Comparison of ENCODE assay signal across 8 cellular contexts in the genomic region with DNA sequence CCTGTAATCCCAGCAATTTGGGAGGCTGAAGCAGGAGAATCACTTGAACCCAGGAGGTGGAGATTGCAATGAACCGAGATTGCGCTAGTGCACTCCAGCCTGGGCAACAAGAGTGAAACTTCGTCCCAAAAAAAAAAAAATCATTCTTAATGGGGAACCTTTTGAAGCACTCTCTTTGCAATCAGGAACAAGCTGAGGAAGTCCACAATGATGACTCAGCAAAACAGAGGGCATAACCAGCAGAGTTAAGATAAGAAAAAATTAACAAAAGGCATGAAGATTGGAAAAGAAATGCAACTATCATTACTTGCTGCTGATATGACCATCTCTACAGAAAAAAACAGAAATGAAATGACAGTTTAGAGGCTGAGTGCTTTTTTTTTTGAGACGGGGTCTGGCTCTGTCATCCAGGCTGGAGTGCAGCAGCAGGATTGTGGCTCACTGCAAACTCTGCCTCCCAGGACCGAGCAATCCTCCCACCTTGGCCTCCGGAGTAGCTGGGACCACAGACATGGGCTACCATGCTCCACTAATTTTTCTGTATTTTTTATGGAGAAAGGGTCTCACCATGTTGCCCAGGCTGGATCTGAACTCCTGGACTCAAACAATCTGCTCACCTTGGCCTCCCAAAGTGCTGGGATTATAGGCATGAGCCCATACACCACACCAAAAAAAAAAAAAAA.
A peak's percentile ranks its signal among the peaks of the same experiment; 100 is the strongest.
DNase-seq lines count a peak whose midpoint lies in the region; ATAC-seq and TF ChIP-seq lines count a peak whose summit lies in the region.

No MANE protein-coding gene starts in this region.

- H3K9me3 ChIP-seq in OCI-LY7 (ENCODE audit: low read length), result no peaks in the 10 kb centered on the region

- peaks cover 33% of the 10 kb centered on the region for H3K4me1 Mint-ChIP-seq in central memory CD8-positive, alpha-beta T cell
- peaks cover 6 to 46% (median 26%) of the 10 kb centered on the region in 4 donors for H3K4me1 Mint-ChIP-seq in naive thymus-derived CD8-positive, alpha-beta T cell

- CTCF ChIA-PET in OCI-LY7 (lab: Charles Lee; ENCODE audit: unreplicated experiment), result no interaction called here

- no peak overlapping the region for H3K4me2 ChIP-seq in OCI-LY7 (ENCODE audit: low read length)

- H3K4me1 ChIP-seq in OCI-LY7 (ENCODE audit: insufficient read depth, low read length, poor library complexity, severe bottlenecking), result peaks cover 5% of the 10 kb centered on the region

- BruUV-seq in OCI-LY7 (replicated peaks; lab: Mats Ljungman, UMichigan), result no TSS peak

- H3K4me3 ChIP-seq in OCI-LY7 (ENCODE audit: low read depth, low read length, poor library complexity, severe bottlenecking), result no peak overlapping the region

- peaks cover 86% of the 10 kb centered on the region for H3K36me3 ChIP-seq in OCI-LY7 (ENCODE audit: insufficient read depth, low read length)

- no peak overlapping the region for H2AFZ ChIP-seq in OCI-LY7 (ENCODE audit: low read length)

- DNase-seq in EH (ENCODE audit: low read depth) (peak; percentile 30), OCI-LY7 (ENCODE audit: low spot score) (peak; percentile 11), NCI-H2171 (lab: John Stamatoyannopoulos, UW) (no peak), NCI-H510A treated with DMSO at 0.1 percent for 48 hours (lab: John Stamatoyannopoulos, UW) (no peak)
- no peak for DNase-seq in central memory CD8-positive, alpha-beta T cell (ENCODE audit: low spot score in 2 of 2)
- DNase-seq in naive thymus-derived CD8-positive, alpha-beta T cell, result no peak

- ATAC-seq in central memory CD8-positive, alpha-beta T cell (replicated peaks; ENCODE audit: extremely low read depth, poor library complexity, severe bottlenecking), result no peak
- peak in 1 of 2 donors; percentile 33 for ATAC-seq in naive thymus-derived CD8-positive, alpha-beta T cell
- no peak for ATAC-seq in HG03439 (IDR thresholded peaks at IDR 0.05; ENCODE audit: unreplicated experiment)
- no peak for ATAC-seq in GM18498 (IDR thresholded peaks at IDR 0.05; ENCODE audit: unreplicated experiment)

- no peaks in the 10 kb centered on the region for H3K9me2 ChIP-seq in OCI-LY7 (ENCODE audit: insufficient read depth, low read length)

- H3K27ac Mint-ChIP-seq in central memory CD8-positive, alpha-beta T cell (ENCODE audit: low read depth), result peak overlapping the region; percentile 65
- peak overlapping the region in 8 of 10 donors; percentile 10 to 87 (median 78) for H3K27ac Mint-ChIP-seq in naive thymus-derived CD8-positive, alpha-beta T cell

- no peaks in the 10 kb centered on the region for H3K27me3 Mint-ChIP-seq in central memory CD8-positive, alpha-beta T cell
- H3K27me3 Mint-ChIP-seq in naive thymus-derived CD8-positive, alpha-beta T cell, result no peaks in the 10 kb centered on the region

- TF ChIP-seq CTCF in OCI-LY7 (conservative IDR thresholded peaks at IDR 0.05; ENCODE audit: low read length), result no peak

- H3K4me3 Mint-ChIP-seq in central memory CD8-positive, alpha-beta T cell, result no peak overlapping the region
- H3K4me3 Mint-ChIP-seq in naive thymus-derived CD8-positive, alpha-beta T cell, result peak overlapping the region in 2 of 10 donors; percentile 1 to 24

- intact Hi-C loops in OCI-LY7 (cut with micrococcal nuclease; ENCODE audit: unreplicated experiment), result no loop called here

- H3K36me3 Mint-ChIP-seq in central memory CD8-positive, alpha-beta T cell (ENCODE audit: insufficient read depth), result peaks cover 65% of the 10 kb centered on the region
- peaks cover 0 to 89% (median 26%) of the 10 kb centered on the region in 3 donors for H3K36me3 Mint-ChIP-seq in naive thymus-derived CD8-positive, alpha-beta T cell

- H3K27ac ChIP-seq in OCI-LY7 (ENCODE audit: low read depth, low read length, poor library complexity, severe bottlenecking), result peak overlapping the region; percentile 22

- no peaks in the 10 kb centered on the region for H4K20me1 ChIP-seq in OCI-LY7 (ENCODE audit: insufficient read depth, low read length)

- no peaks in the 10 kb centered on the region for H3K9me3 Mint-ChIP-seq in central memory CD8-positive, alpha-beta T cell
- no peaks in the 10 kb centered on the region for H3K9me3 Mint-ChIP-seq in naive thymus-derived CD8-positive, alpha-beta T cell

- peaks cover 9% of the 10 kb centered on the region; the same call in 1 of the 2 replicates for H3K79me2 ChIP-seq in OCI-LY7 (ENCODE audit: insufficient read depth, low read depth, low read length)

- POLR2A ChIA-PET in OCI-LY7 (lab: Charles Lee), result no interaction called here
- POLR2A ChIA-PET in naive thymus-derived CD8-positive, alpha-beta T cell (lab: Charles Lee), result interaction anchor here (0.7 to 1.1 kb wide), 3 partner anchors 36 to 85 kb away, joined by 3 to 5 read pairs (median 4); no protein-coding TSS in a partner anchor

Comparison
In these comparisons a context has a peak if more than half of its experiments do, and no peak if none do; other contexts are left out.
1. DNase-seq: peak in EH (single experiment) and OCI-LY7 (single experiment); none in central memory CD8-positive, alpha-beta T cell (0 of 2), naive thymus-derived CD8-positive, alpha-beta T cell (0 of 10), NCI-H2171 (single experiment) and NCI-H510A treated with DMSO at 0.1 percent for 48 hours (single experiment).